In the genomic region with DNA sequence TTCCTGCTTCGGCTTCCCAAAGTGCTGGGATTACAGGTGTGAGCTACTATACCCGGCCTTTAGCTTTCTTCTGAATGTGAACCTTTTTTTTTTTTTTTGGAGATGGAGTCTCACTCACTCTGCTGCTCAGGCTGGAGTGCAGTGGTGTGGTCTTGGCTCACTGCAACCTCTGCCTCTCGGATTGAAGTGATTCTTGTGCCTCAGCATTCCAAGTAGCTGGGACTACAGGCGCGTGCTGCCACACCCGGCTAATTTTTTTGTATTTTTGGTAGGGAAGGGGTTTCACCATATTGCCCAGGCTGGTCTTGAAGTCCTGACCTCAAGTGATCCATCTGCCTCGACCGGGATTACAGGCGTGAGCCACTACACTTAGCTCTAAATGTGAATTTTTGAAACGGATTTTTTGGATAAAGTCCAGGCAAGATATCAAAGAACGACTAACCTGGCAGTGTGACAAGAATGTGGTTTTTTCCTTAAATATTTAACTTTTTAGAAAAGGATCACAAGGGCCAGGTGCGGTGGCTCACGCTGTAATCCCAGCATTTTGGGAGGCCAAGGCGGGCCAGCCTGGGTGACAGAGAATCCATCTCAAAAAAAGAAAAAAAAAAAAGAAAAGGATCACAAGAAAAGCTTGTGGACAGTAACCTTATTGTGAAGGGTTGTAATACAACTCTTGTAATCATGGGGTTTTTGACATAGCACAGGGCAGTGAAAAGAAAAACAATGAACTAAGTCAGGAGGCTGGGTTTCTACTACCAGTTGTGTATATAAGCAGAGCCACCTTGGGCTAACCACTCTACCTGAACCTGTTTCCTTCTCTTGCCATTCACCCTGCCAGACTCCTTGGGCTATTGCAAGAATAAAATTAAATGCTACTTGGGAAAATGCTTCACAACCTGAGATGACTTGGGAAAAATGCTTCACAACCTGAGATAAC, we compare ENCODE assay signal across 18 cellular contexts. TPM values are rescaled to one million over a fixed set of nuclear protein-coding genes. Genes with fewer than 3 reads are reported as not detected.
DNase-seq lines count a peak whose midpoint lies in the region; ATAC-seq and TF ChIP-seq lines count a peak whose summit lies in the region.
"Had no signal": no experiment of that assay in that cellular context is flagged by ENCODE, and none has a peak within 500 bp of the region (broad histone marks: within the 10 kb centered on the region; RNA-seq: fewer than 3 reads in every experiment).

No MANE protein-coding gene starts in this region.

- in situ Hi-C loops in SK-MEL-5 (cut with HindIII; ENCODE audit: low pct_unique_long_range_greater_than_20kb, low sequenced_read_pairs): no loop called here

- H3K36me3 ChIP-seq in upper lobe of left lung: no peaks in the 10 kb centered on the region

- H3K27ac ChIP-seq in upper lobe of left lung: peak overlapping the region in 1 of 4 donors; percentile 26
- H3K27ac ChIP-seq: HL-60 had no signal

- 67 to 71% methylated on average over 14 of the region's 14 CpGs for WGBS in upper lobe of left lung, 2 donors

- H3K27me3 Mint-ChIP-seq in nephron (ENCODE audit: low read depth): no peaks in the 10 kb centered on the region
- H3K27me3 Mint-ChIP-seq: CD4-positive, alpha-beta T cell had no signal

- peak overlapping the region in 2 of 3 experiments; percentile 48 to 67 for H3K27ac Mint-ChIP-seq in nephron
- H3K27ac Mint-ChIP-seq: CD4-positive, alpha-beta T cell had no signal

- no peak for TF ChIP-seq POLR2A in upper lobe of left lung (IDR thresholded peaks at IDR 0.05)

- H3K36me3 Mint-ChIP-seq in nephron (ENCODE audit: low read depth): no peaks in the 10 kb centered on the region

- no peak for TF ChIP-seq CTCF in nephron (IDR thresholded peaks at IDR 0.05; ENCODE audit: unreplicated experiment in 3 of 3)
- no peak for TF ChIP-seq CTCF in upper lobe of left lung (IDR thresholded peaks at IDR 0.05)

- no peak for TF ChIP-seq EP300 in upper lobe of left lung (IDR thresholded peaks at IDR 0.05)

- no peaks in the 10 kb centered on the region for H3K27me3 ChIP-seq in upper lobe of left lung

- no peaks in the 10 kb centered on the region for H3K9me3 Mint-ChIP-seq in nephron
- H3K9me3 Mint-ChIP-seq: CD4-positive, alpha-beta T cell had no signal

- no peaks in the 10 kb centered on the region for H3K9me3 ChIP-seq in upper lobe of left lung

- ATAC-seq in upper lobe of left lung (ENCODE audit: low FRiP score in 2 of 2): no peak
- ATAC-seq in HG03045 (IDR thresholded peaks at IDR 0.05; ENCODE audit: unreplicated experiment): no peak

- peaks cover 0 to 8% (median 3%) of the 10 kb centered on the region in 4 donors for H3K4me1 ChIP-seq in upper lobe of left lung

- H3K4me1 Mint-ChIP-seq in nephron: no peaks in the 10 kb centered on the region

- H3K4me3 ChIP-seq in upper lobe of left lung: no peak overlapping the region

- no peak overlapping the region for H3K4me3 Mint-ChIP-seq in nephron
- H3K4me3 Mint-ChIP-seq: CD4-positive, alpha-beta T cell had no signal

- DNase-seq in COLO829 (ENCODE audit: low spot score) (peak; percentile 69), SK-MEL-5 (ENCODE audit: low read depth, low spot score) (peak; percentile 92), foreskin melanocyte (peak; percentile 50), LoVo (ENCODE audit: low spot score) (no peak), upper lobe of left lung (no peak), cerebellum (ENCODE audit: low spot score) (no peak)
- DNase-seq: CD4-positive, alpha-beta T cell; DND-41; GDM1; KG1; NCI-H1105; NCI-H187; NCI-H2171 treated with DMSO at 0.1 percent for 48 hours; NCI-H510A treated with DMSO at 0.1 percent for 48 hours; SHP77 treated with DMSO at 0.1 percent for 48 hours had no signal

RNA-seq across cellular contexts. Expression of a gene that starts 6.2 kb away (rescaled TPM):
- 45.9 and 51.5 TPM in 2 replicates for total RNA-seq in SK-MEL-5 (2014; rRNA removed; shearing (Covaris generic))
- 39.1 and 56.3 TPM in 2 replicates for polyA plus RNA-seq in SK-MEL-5 (2015; cell fraction: cytosol; rRNA removed)
- 35.0 and 39.5 TPM in 2 replicates for polyA plus RNA-seq in SK-MEL-5 (2015; cell fraction: nucleus; rRNA removed)
- total RNA-seq in upper lobe of left lung (10 to 100 TPM in 3 of 6 donors, 1 to 10 TPM in 3; 4.3 to 15.7 (median 8.0) TPM), cerebellum (20.1 TPM)

RNA-seq across cellular contexts. Expression of a gene that starts 52.1 kb away (rescaled TPM):
- 88.6 and 95.0 TPM in 2 replicates for total RNA-seq in SK-MEL-5 (2014; rRNA removed; shearing (Covaris generic))
- 53.0 and 77.7 TPM in 2 replicates for polyA plus RNA-seq in SK-MEL-5 (2015; cell fraction: cytosol; rRNA removed)
- 23.3 and 29.3 TPM in 2 replicates for polyA plus RNA-seq in SK-MEL-5 (2015; cell fraction: nucleus; rRNA removed)
- 10 to 100 TPM; 52.4 to 95.5 (median 76.5) TPM for total RNA-seq in upper lobe of left lung
- total RNA-seq in cerebellum: 59.1 TPM

Comparison
In these comparisons a context has a peak if more than half of its experiments do, and no peak if none do; other contexts are left out.
1. DNase-seq: peak in COLO829 (single experiment), SK-MEL-5 (single experiment) and foreskin melanocyte (single experiment); none in LoVo (single experiment), upper lobe of left lung (0 of 2) and cerebellum (single experiment).